ENCODE assay signal across 8 cellular contexts in genomic region chr18:12990977-12991838, GRCh38. TPM values are rescaled to one million over a fixed set of nuclear protein-coding genes. Genes with fewer than 3 reads are reported as not detected.
DNase-seq lines count a peak whose midpoint lies in the region; ATAC-seq and TF ChIP-seq lines count a peak whose summit lies in the region.

Gene CEP192 (plus strand): TSS chr18:12991362. CDS start chr18:12999425, 8,063 bp downstream.

- H3K4me3 Mint-ChIP-seq in dendritic cell treated with granulocyte-macrophage colony-stimulating factor and Interleukin-4, amounts not matched to agents 40 ng/mL and 50 ng/mL, for 4 days: peak within 1 kb of the TSS; percentile 93

- TF ChIP-seq CTCF in C4-2B (conservative IDR thresholded peaks at IDR 0.05) (peak; percentile 18; the same call in 1 of the 2 replicates), left lung (IDR thresholded peaks at IDR 0.05) (peak in 1 of 2 donors; percentile 8)

- H3K9me3 Mint-ChIP-seq in dendritic cell treated with granulocyte-macrophage colony-stimulating factor and Interleukin-4, amounts not matched to agents 40 ng/mL and 50 ng/mL, for 4 days: no peaks in the 10 kb centered on the region

- ATAC-seq in GM19372 (IDR thresholded peaks at IDR 0.05; ENCODE audit: low read depth, unreplicated experiment) (peak; percentile 79), HG03558 (IDR thresholded peaks at IDR 0.05; ENCODE audit: extremely low read depth, unreplicated experiment) (peak; percentile 59), left lung (peak; percentile 98)

- no peaks in the 10 kb centered on the region for H3K9me3 ChIP-seq in left lung

- H3K27ac ChIP-seq in C4-2B (peak within 1 kb of the TSS; percentile 93), left lung (peak within 1 kb of the TSS; percentile 91 to 95)

- intact Hi-C loops in dendritic cell treated with granulocyte-macrophage colony-stimulating factor and Interleukin-4, amounts not matched to agents 40 ng/mL and 50 ng/mL, for 4 days (cut with micrococcal nuclease): loop anchor here (1.0 to 5.0 kb wide), 3 partner anchors 44 to 288 kb away; partner anchors contain the start of genes CEP76 and PSMG2
- intact Hi-C loops in left lung (cut with DNase I): no loop called here

- peaks cover 16% of the 10 kb centered on the region for H3K4me1 Mint-ChIP-seq in dendritic cell treated with granulocyte-macrophage colony-stimulating factor and Interleukin-4, amounts not matched to agents 40 ng/mL and 50 ng/mL, for 4 days (ENCODE audit: low read depth)

- no peaks in the 10 kb centered on the region for H3K27me3 Mint-ChIP-seq in dendritic cell treated with granulocyte-macrophage colony-stimulating factor and Interleukin-4, amounts not matched to agents 40 ng/mL and 50 ng/mL, for 4 days

- no peaks in the 10 kb centered on the region for H3K27me3 ChIP-seq in left lung

- peaks cover 13 to 27% of the 10 kb centered on the region in 2 donors for H3K4me1 ChIP-seq in left lung

- peak; percentile 96 for DNase-seq in NCI-H748 treated with DMSO at 0.1 percent for 48 hours (lab: John Stamatoyannopoulos, UW)
- DNase-seq in activated CD4-positive, alpha-beta T cell treated with anti-CD3 and anti-CD28 coated beads, Interleukin-2, amount 50 U/mL, for 24 hours (ENCODE audit: low read depth in 1 of 2, low spot score in 1 of 2): peak; percentile 89 to 98
- DNase-seq in left lung: peak; percentile 97 to 98
- DNase-seq in stimulated activated CD4-positive, alpha-beta T cell treated with anti-CD3 and anti-CD28 coated beads, Interleukin-2, amount 100 ng/mL, for 48 hours: peak; percentile 94

- H3K36me3 Mint-ChIP-seq in dendritic cell treated with granulocyte-macrophage colony-stimulating factor and Interleukin-4, amounts not matched to agents 40 ng/mL and 50 ng/mL, for 4 days (ENCODE audit: low read depth): peaks cover 19% of the 10 kb centered on the region

- peaks cover 0 to 7% of the 10 kb centered on the region in 2 donors for H3K36me3 ChIP-seq in left lung

- H3K27ac Mint-ChIP-seq in dendritic cell treated with granulocyte-macrophage colony-stimulating factor and Interleukin-4, amounts not matched to agents 40 ng/mL and 50 ng/mL, for 4 days: peak within 1 kb of the TSS; percentile 87

- H3K4me3 ChIP-seq in left lung: peak within 1 kb of the TSS; percentile 77 to 95

RNA-seq across cellular contexts. Expression of gene CEP192, which starts in this region (rescaled TPM):
- 10 to 100 TPM; 22.0 to 22.3 TPM for total RNA-seq in left lung

Comparison
In these comparisons a context has a peak if more than half of its experiments do, and no peak if none do; other contexts are left out.
1. Peak in every context shown above with its lines: DNase-seq, ATAC-seq, H3K4me3 ChIP-seq and H3K27ac ChIP-seq.